8 cellular contexts compared by ENCODE assay signal in the genomic region with DNA sequence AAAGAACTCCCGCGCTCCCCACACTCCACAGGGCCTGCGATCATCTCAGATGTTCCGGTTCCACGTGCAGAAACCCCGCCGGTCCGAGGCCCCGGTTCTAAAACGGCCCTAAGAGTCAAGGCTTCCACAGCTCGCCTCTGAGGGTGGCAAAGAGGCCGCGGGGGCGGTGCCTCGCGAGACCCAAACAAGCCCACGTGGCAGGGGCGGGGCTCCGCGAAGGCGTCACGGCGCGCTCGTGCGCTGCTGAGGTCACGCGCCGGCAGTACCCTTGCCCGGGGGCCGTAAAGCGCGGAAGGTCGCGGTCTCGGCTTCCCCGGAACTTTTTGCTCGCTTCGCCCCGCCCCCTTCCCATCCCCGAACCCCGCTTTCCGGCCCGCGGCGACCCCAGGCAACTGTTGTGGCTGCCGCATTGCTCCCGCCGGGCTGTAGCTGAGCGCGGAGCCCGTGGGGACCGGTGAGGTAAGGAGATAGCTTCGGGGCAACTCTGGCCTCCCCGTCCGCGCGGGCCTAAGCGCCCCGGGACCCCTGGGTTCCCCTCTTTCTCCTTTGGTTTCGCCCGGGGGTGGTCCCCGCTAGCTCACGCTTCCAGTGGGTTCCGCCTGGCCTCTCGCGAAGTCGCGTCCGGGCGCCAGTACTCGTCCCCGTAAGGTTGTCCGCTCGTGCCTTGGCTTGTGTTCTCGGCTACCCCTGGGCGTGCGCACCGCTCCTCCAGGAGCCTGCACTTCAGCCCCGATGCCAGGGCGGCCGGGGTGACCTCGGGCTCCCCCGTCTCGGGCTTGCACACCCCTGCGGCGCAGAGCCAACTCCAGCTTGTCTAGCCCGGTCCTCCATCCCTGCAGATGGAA. TPM values are rescaled to one million over a fixed set of nuclear protein-coding genes. Genes with fewer than 3 reads are reported as not detected.
DNase-seq lines count a peak whose midpoint lies in the region; ATAC-seq and TF ChIP-seq lines count a peak whose summit lies in the region.
"Not testable (repeated sequence)": the region's sequence is repeated elsewhere in the genome, so short reads cannot be mapped to it uniquely, and the experiment has no call there.

A gene (plus strand): TSS at position 351 of the 845 bp plus-strand sequence. CDS start 6,161 bp downstream, outside the sequence.

- dilution Hi-C loops in mammary epithelial cell (cut with HindIII; ENCODE audit: low sequenced_read_pairs) = not testable (repeated sequence)

- ATAC-seq in GM18907 (IDR thresholded peaks at IDR 0.05; ENCODE audit: unreplicated experiment) (peak; percentile 93), HG03139 (IDR thresholded peaks at IDR 0.05; ENCODE audit: unreplicated experiment) (peak; percentile 86)

- H4K20me1 ChIP-seq in mammary epithelial cell (ENCODE audit: insufficient read depth, low read length) = not testable (repeated sequence)

- in situ Hi-C loops in mammary epithelial cell (cut with MboI; ENCODE audit: low sequenced_read_pairs in 2 of 2) = not testable (repeated sequence)

- POLR2A ChIA-PET in AG04449 (lab: Yijun Ruan, JAX) = interaction anchor here (1.2 kb wide), 1 partner anchor 175 kb away, joined by 3 read pairs; a partner anchor contains a TSS

- peak within 1 kb of the TSS; percentile 82 for H3K4me2 ChIP-seq in mammary epithelial cell (ENCODE audit: insufficient read depth, low read depth, low read length)

- H3K27me3 ChIP-seq in WERI-Rb-1 (ENCODE audit: insufficient read depth, low read depth, severe bottlenecking); mammary epithelial cell (ENCODE audit: insufficient read depth, low read length); iPS-20b (ENCODE audit: insufficient read depth, low read length); skeletal muscle tissue (ENCODE audit: control insufficient read depth in 3 of 3, insufficient read depth in 3 of 3, low read length in 3 of 3): not testable (repeated sequence)

- peak within 1 kb of the TSS; percentile 91 for H2AFZ ChIP-seq in mammary epithelial cell (ENCODE audit: low read depth, low read length)

- H3K4me1 ChIP-seq in mammary epithelial cell (ENCODE audit: insufficient read depth, low read length); iPS-20b (ENCODE audit: insufficient read depth, low read length); skeletal muscle tissue (ENCODE audit: control insufficient read depth in 3 of 3, insufficient read depth in 3 of 3, low read length in 3 of 3): not testable (repeated sequence)

- BruUV-seq in mammary epithelial cell (replicated peaks; lab: Mats Ljungman, UMichigan) = not testable (repeated sequence)

- not testable (repeated sequence) for H3K27ac ChIP-seq in WERI-Rb-1; iPS-20b (ENCODE audit: low read length)
- H3K27ac ChIP-seq in mammary epithelial cell (ENCODE audit: insufficient read depth, low read depth, low read length) (peak within 1 kb of the TSS; percentile 68), skeletal muscle tissue (ENCODE audit: low read depth, low read length) (peak within 1 kb of the TSS; percentile 85)

- not testable (repeated sequence) for H3K9me3 ChIP-seq in WERI-Rb-1 (ENCODE audit: severe bottlenecking); mammary epithelial cell (replicated peaks; ENCODE audit: insufficient read depth, low read length); iPS-20b (ENCODE audit: insufficient read depth, low read depth, low read length); skeletal muscle tissue (ENCODE audit: control insufficient read depth in 3 of 3, low read length in 3 of 3)

- H3K36me3 ChIP-seq in WERI-Rb-1; mammary epithelial cell (ENCODE audit: insufficient read depth, low read length); iPS-20b (ENCODE audit: insufficient read depth, low read depth, low read length); skeletal muscle tissue (ENCODE audit: control insufficient read depth in 3 of 3, insufficient read depth in 3 of 3, low read length in 3 of 3): not testable (repeated sequence)

- H3K9ac ChIP-seq in mammary epithelial cell (ENCODE audit: insufficient read depth, low read length) (peak within 1 kb of the TSS; percentile 61), iPS-20b (ENCODE audit: low read depth, low read length) (peak within 1 kb of the TSS; percentile 80; the same call in 1 of the 2 replicates), skeletal muscle tissue (ENCODE audit: low read depth in 1 of 3, low read length in 3 of 3) (peak within 1 kb of the TSS; percentile 77 to 81 (median 80))

- not testable (repeated sequence) for TF ChIP-seq CTCF in AG04449 (IDR thresholded peaks at IDR 0.05; ENCODE audit: insufficient read depth, low read length, missing control alignments); WERI-Rb-1 (IDR thresholded peaks at IDR 0.05; ENCODE audit: low read depth, low read length); mammary epithelial cell (conservative IDR thresholded peaks at IDR 0.05 in 1 of 2, IDR thresholded peaks at IDR 0.05 in 1 of 2; ENCODE audit: extremely low read depth in 1 of 2, insufficient read depth in 1 of 2, low read depth in 1 of 2, low read length in 2 of 2)

- WGBS in mammary epithelial cell (ENCODE audit: low coverage, missing lambda C conversion rate) = under 1% methylated on average over 30 of the region's 88 CpGs

- peak within 1 kb of the TSS; percentile 72 for H3K4me3 ChIP-seq in AG04449 (ENCODE audit: low read depth, low read length)
- H3K4me3 ChIP-seq in WERI-Rb-1 (ENCODE audit: low read depth, low read length) = peak within 1 kb of the TSS; percentile 76
- peak within 1 kb of the TSS; percentile 70 to 80 (median 77) for H3K4me3 ChIP-seq in mammary epithelial cell (replicated peaks in 1 of 3; ENCODE audit: insufficient read depth in 1 of 3, low read depth in 2 of 3, low read length in 3 of 3)
- H3K4me3 ChIP-seq in iPS-20b (ENCODE audit: low read length) = peak within 1 kb of the TSS; percentile 88
- peak within 1 kb of the TSS; percentile 78 to 81 (median 80) for H3K4me3 ChIP-seq in skeletal muscle tissue (ENCODE audit: low read length in 3 of 3)

- peaks cover 31% of the 10 kb centered on the region for H3K79me2 ChIP-seq in mammary epithelial cell (ENCODE audit: insufficient read depth, low read length)

- intact Hi-C loops in mammary epithelial cell (cut with micrococcal nuclease) = not testable (repeated sequence)

- peak; percentile 12 for DNase-seq in AG04449 (ENCODE audit: low read depth, low spot score)
- DNase-seq in NCI-H2227 (lab: John Stamatoyannopoulos, UW; ENCODE audit: unreplicated experiment) = peak; percentile 86
- peak; percentile 93 for DNase-seq in WERI-Rb-1
- DNase-seq in mammary epithelial cell = peak; percentile 79

- CTCF ChIA-PET in AG04449 (lab: Yijun Ruan, JAX) = not testable (repeated sequence)
- CTCF ChIA-PET in mammary epithelial cell (lab: Charles Lee; ENCODE audit: low non-redundant PET) = interaction anchor here (0.6 kb wide), 1 partner anchor 392 kb away, joined by 12 read pairs; no protein-coding TSS in a partner anchor

RNA-seq across cellular contexts. Expression of the gene that starts here (rescaled TPM):
- 10 to 100 TPM; 21.3 to 30.0 TPM for total RNA-seq in mammary epithelial cell
- polyA plus RNA-seq in mammary epithelial cell = 17.1 TPM
- polyA minus RNA-seq in mammary epithelial cell = 39.3 TPM
- total RNA-seq in skeletal muscle tissue = 16.2 TPM

Comparison
In these comparisons a context has a peak if more than half of its experiments do, and no peak if none do; other contexts are left out.
1. DNase-seq: peak in every context shown above with its lines; median percentile 93 in WERI-Rb-1; 86 in NCI-H2227; 79 in mammary epithelial cell; 12 in AG04449.